In the genomic region with DNA sequence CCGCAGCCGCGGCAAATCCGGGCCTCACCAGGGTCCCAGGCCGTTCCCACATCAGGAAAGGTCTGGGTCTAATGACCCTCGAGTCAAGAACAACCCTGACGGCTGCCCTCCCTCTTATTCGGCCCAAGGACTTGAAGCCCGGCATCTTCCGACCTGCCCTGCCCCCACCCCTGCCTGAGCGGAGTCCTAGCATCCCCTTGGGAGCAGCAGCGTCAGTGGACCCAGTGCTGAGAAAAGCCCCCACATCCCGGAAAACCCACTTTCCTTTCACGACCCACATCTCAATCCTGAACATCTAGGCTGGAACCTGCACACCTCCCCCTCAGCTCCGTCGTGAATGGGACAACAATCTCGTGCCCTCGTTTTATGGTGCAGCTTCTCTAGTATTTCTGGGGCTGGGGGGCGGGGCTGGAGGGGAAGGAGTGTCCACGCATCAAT, we compare ENCODE assay signal across 1 cellular context.
A peak's percentile ranks its signal among the peaks of the same experiment; 100 is the strongest.
TF ChIP-seq lines count a peak whose summit lies in the region.

No MANE protein-coding gene starts in this region.

TF ChIP-seq in K562, 482 proteins besides CTCF, POLR2A, EP300 and RAD21:
- TF ChIP-seq, protein P1, sequence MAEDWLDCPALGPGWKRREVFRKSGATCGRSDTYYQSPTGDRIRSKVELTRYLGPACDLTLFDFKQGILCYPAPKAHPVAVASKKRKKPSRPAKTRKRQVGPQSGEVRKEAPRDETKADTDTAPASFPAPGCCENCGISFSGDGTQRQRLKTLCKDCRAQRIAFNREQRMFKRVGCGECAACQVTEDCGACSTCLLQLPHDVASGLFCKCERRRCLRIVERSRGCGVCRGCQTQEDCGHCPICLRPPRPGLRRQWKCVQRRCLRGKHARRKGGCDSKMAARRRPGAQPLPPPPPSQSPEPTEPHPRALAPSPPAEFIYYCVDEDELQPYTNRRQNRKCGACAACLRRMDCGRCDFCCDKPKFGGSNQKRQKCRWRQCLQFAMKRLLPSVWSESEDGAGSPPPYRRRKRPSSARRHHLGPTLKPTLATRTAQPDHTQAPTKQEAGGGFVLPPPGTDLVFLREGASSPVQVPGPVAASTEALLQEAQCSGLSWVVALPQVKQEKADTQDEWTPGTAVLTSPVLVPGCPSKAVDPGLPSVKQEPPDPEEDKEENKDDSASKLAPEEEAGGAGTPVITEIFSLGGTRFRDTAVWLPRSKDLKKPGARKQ (CRISPR knock-in tag; IDR thresholded peaks at IDR 0.05) = no peak
- no peak for TF ChIP-seq PHF20 (IDR thresholded peaks at IDR 0.05; ENCODE audit: partially characterized antibody)
- no peak for TF ChIP-seq MYC (IDR thresholded peaks at IDR 0.05; ENCODE audit: low read depth, low read length)
- no peak for TF ChIP-seq MYC (CRISPR knock-in tag; IDR thresholded peaks at IDR 0.05; ENCODE audit: borderline replicate concordance, low read depth)
- TF ChIP-seq SMC3 (conservative IDR thresholded peaks at IDR 0.05; ENCODE audit: insufficient read depth, low read depth, low read length) = no peak
- TF ChIP-seq SMARCC2 (IDR thresholded peaks at IDR 0.05; ENCODE audit: low read depth) = no peak
- TF ChIP-seq POLR2G (IDR thresholded peaks at IDR 0.05; ENCODE audit: low read depth, low read length) = peak; percentile 41; the same call in 1 of the 2 replicates
- TF ChIP-seq CEBPB (tag; IDR thresholded peaks at IDR 0.05) = no peak
- TF ChIP-seq ETV6 (IDR thresholded peaks at IDR 0.05; ENCODE audit: borderline replicate concordance in 1 of 2, low read depth in 2 of 2, low read length in 1 of 2) = no peak
- TF ChIP-seq ETV6 (CRISPR knock-in tag; IDR thresholded peaks at IDR 0.05; ENCODE audit: borderline replicate concordance) = no peak
